In genomic region chrX:48460031-48460430, GRCh38 we compare ENCODE assay signal across 26 cellular contexts. TPM values are rescaled to one million over a fixed set of nuclear protein-coding genes. Genes with fewer than 3 reads are reported as not detected.
"Had no signal": no experiment of that assay in that cellular context is flagged by ENCODE, and none has a peak within 500 bp of the region (broad histone marks: within the 10 kb centered on the region; RNA-seq: fewer than 3 reads in every experiment).

No MANE protein-coding gene starts in this region.

- H3K27ac ChIP-seq: esophagus squamous epithelium, hepatocyte, psoas muscle, spleen, suprapubic skin, thyroid gland had no signal

- H3K4me3 Mint-ChIP-seq: dendritic cell treated with granulocyte-macrophage colony-stimulating factor and Interleukin-4, amounts not matched to agents 40 ng/mL and 50 ng/mL, for 4 days; effector memory CD8-positive, alpha-beta T cell; natural killer cell treated with Interleukin-12 subunit alpha and Interleukin-12 subunit beta and Interleukin-15 and Interleukin-18, amount 100 ng/mL, for 72 hours; type B pancreatic cell had no signal

- H3K27ac Mint-ChIP-seq: dendritic cell treated with granulocyte-macrophage colony-stimulating factor and Interleukin-4, amounts not matched to agents 40 ng/mL and 50 ng/mL, for 4 days; natural killer cell treated with Interleukin-12 subunit alpha and Interleukin-12 subunit beta and Interleukin-15 and Interleukin-18, amount 100 ng/mL, for 72 hours; type B pancreatic cell had no signal

- H3K27me3 ChIP-seq: esophagus squamous epithelium, hepatocyte, spleen, suprapubic skin, thyroid gland had no signal

- H3K79me2 ChIP-seq: hepatocyte had no signal

- H3K9me3 ChIP-seq: esophagus squamous epithelium, spleen, suprapubic skin, thyroid gland had no signal

- H3K36me3 ChIP-seq: esophagus squamous epithelium, suprapubic skin, thyroid gland had no signal

- H3K4me1 ChIP-seq: psoas muscle, spleen, suprapubic skin, thyroid gland had no signal

- H2AFZ ChIP-seq: hepatocyte had no signal

- H3K4me2 ChIP-seq: hepatocyte had no signal

- DNase-seq: effector memory CD8-positive, alpha-beta T cell; esophagus squamous epithelium; foreskin fibroblast; kidney; left cardiac atrium; left ventricle myocardium superior; mesenchymal stem cell; midbrain; psoas muscle; retina; spleen; stimulated activated CD4-positive, alpha-beta T cell treated with anti-CD3 and anti-CD28 coated beads, Interleukin-15, amount 100 ng/mL, for 24 hours; stimulated activated CD4-positive, alpha-beta T cell treated with anti-CD3 and anti-CD28 coated beads, Interleukin-1b, Interleukin-23, amount 100 ng/mL, for 48 hours; stimulated activated CD4-positive, alpha-beta T cell treated with anti-CD3 and anti-CD28 coated beads, Interleukin-4, amount 100 ng/mL, for 24 hours; stimulated activated naive CD4-positive, alpha-beta T cell; thyroid gland had no signal

- H3K27me3 Mint-ChIP-seq: dendritic cell treated with granulocyte-macrophage colony-stimulating factor and Interleukin-4, amounts not matched to agents 40 ng/mL and 50 ng/mL, for 4 days; effector memory CD8-positive, alpha-beta T cell; type B pancreatic cell had no signal

- H3K4me3 ChIP-seq: esophagus squamous epithelium, hepatocyte, lung, psoas muscle, spleen, suprapubic skin, thyroid gland had no signal

- H3K36me3 Mint-ChIP-seq: type B pancreatic cell had no signal

- H3K9me3 Mint-ChIP-seq: dendritic cell treated with granulocyte-macrophage colony-stimulating factor and Interleukin-4, amounts not matched to agents 40 ng/mL and 50 ng/mL, for 4 days; effector memory CD8-positive, alpha-beta T cell; natural killer cell treated with Interleukin-12 subunit alpha and Interleukin-12 subunit beta and Interleukin-15 and Interleukin-18, amount 100 ng/mL, for 72 hours; type B pancreatic cell had no signal

- ATAC-seq: effector memory CD8-positive, alpha-beta T cell; left cardiac atrium; left ventricle myocardium superior; natural killer cell treated with Interleukin-12 subunit alpha and Interleukin-12 subunit beta and Interleukin-15 and Interleukin-18, amount 100 ng/mL, for 72 hours; psoas muscle; sciatic nerve had no signal

RNA-seq across cellular contexts. Expression of gene SSX4B, which starts 48.3 kb away (rescaled TPM):
- total RNA-seq: epithelial cell of proximal tubule; esophagus squamous epithelium; hepatocyte; kidney; left cardiac atrium; left ventricle myocardium superior; lung; natural killer cell treated with Interleukin-12 subunit alpha and Interleukin-12 subunit beta and Interleukin-15 and Interleukin-18, amount 100 ng/mL, for 72 hours; osteoblast; psoas muscle; sciatic nerve; skeletal muscle tissue; spleen; suprapubic skin; thyroid gland had no signal
